Comparison of ENCODE assay signal across 18 cellular contexts in the genomic region with DNA sequence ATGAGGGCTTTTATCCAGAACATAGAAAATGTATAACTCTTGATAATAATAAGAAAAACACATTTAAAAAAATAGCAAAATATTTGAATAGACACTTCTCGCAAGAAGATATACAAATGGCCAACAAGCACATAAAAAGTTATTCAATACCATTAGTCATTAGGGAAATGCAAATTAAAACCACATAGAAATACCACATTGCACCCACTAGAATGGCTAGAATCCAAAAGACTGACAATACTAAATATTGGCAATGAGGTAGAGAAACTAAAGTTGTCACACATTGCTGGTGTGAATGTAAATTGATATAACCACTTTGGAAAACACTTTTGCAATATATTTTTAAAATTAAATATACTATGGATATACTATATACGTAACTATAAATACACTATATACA.
"Had no signal": no experiment of that assay in that cellular context is flagged by ENCODE, and none has a peak within 500 bp of the region (broad histone marks: within the 10 kb centered on the region; RNA-seq: fewer than 3 reads in every experiment).

No MANE protein-coding gene starts in this region.

- DNase-seq: activated CD4-positive, alpha-beta memory T cell treated with anti-CD3 and anti-CD28 coated beads for 36 hours; activated CD8-positive, alpha-beta memory T cell treated with anti-CD3 and anti-CD28 coated beads, Interleukin-2, amount 10 ng/mL, durations not matched to agents 7 days and 5 days; activated naive CD4-positive, alpha-beta T cell treated with anti-CD3 and anti-CD28 coated beads for 36 hours; activated naive CD8-positive, alpha-beta T cell treated with anti-CD3 and anti-CD28 coated beads, Interleukin-2, amount 50 U/mL, for 24 hours; activated T-cell treated with anti-CD3 and anti-CD28 coated beads, Interleukin-2, amount 50 U/mL, for 1 hour; aorta; central memory CD4-positive, alpha-beta T cell; colonic mucosa; kidney; left lung; mucosa of descending colon; naive thymus-derived CD8-positive, alpha-beta T cell; pancreas; retina; stimulated activated CD4-positive, alpha-beta T cell treated with anti-CD3 and anti-CD28 coated beads, Interleukin-2, amount 100 ng/mL, for 48 hours; stimulated activated naive CD4-positive, alpha-beta T cell treated with Interleukin-2 at 50 U/mL for 16 hours; trophoblast cell had no signal

- H3K4me1 ChIP-seq: colonic mucosa, left lung, pancreas had no signal

- H3K36me3 ChIP-seq: colonic mucosa, left lung, pancreas had no signal

- H3K27ac ChIP-seq: colonic mucosa, hepatocyte, left lung, pancreas had no signal

- H3K4me3 ChIP-seq: colonic mucosa, hepatocyte, left lung, mucosa of descending colon, pancreas had no signal

- ATAC-seq: activated CD8-positive, alpha-beta memory T cell treated with anti-CD3 and anti-CD28 coated beads, Interleukin-2, amount 10 ng/mL, durations not matched to agents 7 days and 5 days; activated naive CD8-positive, alpha-beta T cell treated with anti-CD3 and anti-CD28 coated beads, Interleukin-2, amount 50 U/mL, for 24 hours; left lung; mucosa of descending colon; naive thymus-derived CD8-positive, alpha-beta T cell; pancreas had no signal

- H3K9me3 ChIP-seq: colonic mucosa, left lung, mucosa of descending colon, pancreas had no signal

- H3K27me3 ChIP-seq: colonic mucosa, hepatocyte, left lung, pancreas had no signal
